Comparison of ENCODE assay signal across 9 cellular contexts in genomic region chr18:57581301-57581934, GRCh38. TPM values are rescaled to one million over a fixed set of nuclear protein-coding genes. Genes with fewer than 3 reads are reported as not detected.
A peak's percentile ranks its signal among the peaks of the same experiment; 100 is the strongest.
DNase-seq lines count a peak whose midpoint lies in the region; ATAC-seq and TF ChIP-seq lines count a peak whose summit lies in the region.
"Had no signal": no experiment of that assay in that cellular context is flagged by ENCODE, and none has a peak within 500 bp of the region (broad histone marks: within the 10 kb centered on the region; RNA-seq: fewer than 3 reads in every experiment).

No MANE protein-coding gene starts in this region.

- H3K36me3 ChIP-seq in OCI-LY7 (ENCODE audit: insufficient read depth, low read length) = no peaks in the 10 kb centered on the region
- H3K36me3 ChIP-seq in hepatocyte (replicated peaks; ENCODE audit: insufficient read depth, low read depth) = no peaks in the 10 kb centered on the region

- H3K4me2 ChIP-seq in OCI-LY7 (ENCODE audit: low read length) (no peak overlapping the region), hepatocyte (no peak overlapping the region)

- TF ChIP-seq CTCF in OCI-LY7 (conservative IDR thresholded peaks at IDR 0.05; ENCODE audit: low read length) = no peak
- TF ChIP-seq CTCF in hepatocyte (IDR thresholded peaks at IDR 0.05; ENCODE audit: poor library complexity) = no peak

- peaks cover 55% of the 10 kb centered on the region for H3K36me3 Mint-ChIP-seq in activated T-cell treated with anti-CD3 and anti-CD28 coated beads, Interleukin-2, amount 50 U/mL, for 24 hours (ENCODE audit: low read depth)
- H3K36me3 Mint-ChIP-seq in activated T-cell treated with anti-CD3 and anti-CD28 coated beads, Interleukin-2, amount 50 U/mL, for 72 hours (ENCODE audit: insufficient read depth in 2 of 2) = peaks cover 4 to 8% of the 10 kb centered on the region in 2 donors
- H3K36me3 Mint-ChIP-seq in stimulated activated memory B cell treated with anti-CD40 and anti-IgM and Interleukin-4, amounts not matched to agents 10 μg/mL and 1 μg/mL and 100 μg/mL, for 72 hours = peaks cover 17% of the 10 kb centered on the region

- H3K4me1 ChIP-seq in OCI-LY7 (ENCODE audit: insufficient read depth, low read length, poor library complexity, severe bottlenecking) = peaks cover 11% of the 10 kb centered on the region
- H3K4me1 ChIP-seq in hepatocyte (ENCODE audit: insufficient read depth) = peaks cover 9% of the 10 kb centered on the region

- H4K20me1 ChIP-seq in OCI-LY7 (ENCODE audit: insufficient read depth, low read length) (no peaks in the 10 kb centered on the region), hepatocyte (ENCODE audit: insufficient read depth, poor library complexity, severe bottlenecking) (no peaks in the 10 kb centered on the region)

- no peak overlapping the region for H3K4me3 Mint-ChIP-seq in activated T-cell treated with anti-CD3 and anti-CD28 coated beads, Interleukin-2, amount 50 U/mL, for 24 hours
- no peak overlapping the region for H3K4me3 Mint-ChIP-seq in activated T-cell treated with anti-CD3 and anti-CD28 coated beads, Interleukin-2, amount 50 U/mL, for 72 hours
- H3K4me3 Mint-ChIP-seq in stimulated activated memory B cell treated with anti-CD40 and anti-IgM and Interleukin-4, amounts not matched to agents 10 μg/mL and 1 μg/mL and 100 μg/mL, for 72 hours = peak overlapping the region; percentile 23

- H3K27me3 Mint-ChIP-seq in activated T-cell treated with anti-CD3 and anti-CD28 coated beads, Interleukin-2, amount 50 U/mL, for 24 hours = no peaks in the 10 kb centered on the region
- no peaks in the 10 kb centered on the region for H3K27me3 Mint-ChIP-seq in activated T-cell treated with anti-CD3 and anti-CD28 coated beads, Interleukin-2, amount 50 U/mL, for 72 hours (ENCODE audit: low read depth)
- no peaks in the 10 kb centered on the region for H3K27me3 Mint-ChIP-seq in stimulated activated memory B cell treated with anti-CD40 and anti-IgM and Interleukin-4, amounts not matched to agents 10 μg/mL and 1 μg/mL and 100 μg/mL, for 72 hours

- ATAC-seq in activated T-cell treated with anti-CD3 and anti-CD28 coated beads, Interleukin-2, amount 50 U/mL, for 72 hours (replicated peaks in 1 of 2) = no peak
- ATAC-seq in HG02981 (IDR thresholded peaks at IDR 0.05; ENCODE audit: unreplicated experiment) = peak; percentile 93
- peak; percentile 93 for ATAC-seq in stimulated activated memory B cell treated with anti-CD40 and anti-IgM and Interleukin-4, amounts not matched to agents 10 μg/mL and 1 μg/mL and 100 μg/mL, for 72 hours

- H3K79me2 ChIP-seq in OCI-LY7 (ENCODE audit: insufficient read depth, low read depth, low read length) (no peaks in the 10 kb centered on the region), hepatocyte (no peaks in the 10 kb centered on the region)

- H3K4me1 Mint-ChIP-seq in activated T-cell treated with anti-CD3 and anti-CD28 coated beads, Interleukin-2, amount 50 U/mL, for 24 hours (ENCODE audit: low read depth) = peaks cover 42% of the 10 kb centered on the region
- H3K4me1 Mint-ChIP-seq in activated T-cell treated with anti-CD3 and anti-CD28 coated beads, Interleukin-2, amount 50 U/mL, for 72 hours (ENCODE audit: low read depth) = peaks cover 37% of the 10 kb centered on the region
- H3K4me1 Mint-ChIP-seq in stimulated activated memory B cell treated with anti-CD40 and anti-IgM and Interleukin-4, amounts not matched to agents 10 μg/mL and 1 μg/mL and 100 μg/mL, for 72 hours = peaks cover 33% of the 10 kb centered on the region

- H2AFZ ChIP-seq in OCI-LY7 (ENCODE audit: low read length) (no peak overlapping the region), hepatocyte (no peak overlapping the region)

- POLR2A ChIA-PET in OCI-LY7 (lab: Charles Lee) = interaction anchor here (0.9 kb wide), 1 partner anchor 8 kb away, joined by 3 read pairs; no protein-coding TSS in a partner anchor

- intact Hi-C loops in OCI-LY7 (cut with micrococcal nuclease; ENCODE audit: unreplicated experiment) = no loop called here

- H3K9me3 Mint-ChIP-seq in activated T-cell treated with anti-CD3 and anti-CD28 coated beads, Interleukin-2, amount 50 U/mL, for 24 hours = no peaks in the 10 kb centered on the region
- no peaks in the 10 kb centered on the region for H3K9me3 Mint-ChIP-seq in activated T-cell treated with anti-CD3 and anti-CD28 coated beads, Interleukin-2, amount 50 U/mL, for 72 hours
- H3K9me3 Mint-ChIP-seq in stimulated activated memory B cell treated with anti-CD40 and anti-IgM and Interleukin-4, amounts not matched to agents 10 μg/mL and 1 μg/mL and 100 μg/mL, for 72 hours = no peaks in the 10 kb centered on the region

- no TSS peak for BruUV-seq in OCI-LY7 (replicated peaks; lab: Mats Ljungman, UMichigan)

- CTCF ChIA-PET in OCI-LY7 (lab: Charles Lee; ENCODE audit: unreplicated experiment) = no interaction called here

- H3K9me2 ChIP-seq in OCI-LY7 (ENCODE audit: insufficient read depth, low read length) (no peaks in the 10 kb centered on the region), hepatocyte (replicated peaks; ENCODE audit: insufficient read depth) (no peaks in the 10 kb centered on the region)

- H3K27ac ChIP-seq in OCI-LY7 (ENCODE audit: low read depth, low read length, poor library complexity, severe bottlenecking) (no peak overlapping the region), hepatocyte (no peak overlapping the region)
- H3K27ac ChIP-seq: SJSA1 had no signal

- 79% methylated on average over 5 of the region's 5 CpGs for WGBS in hepatocyte (ENCODE audit: low lambda C conversion rate, missing lambda C conversion rate)

- H3K27me3 ChIP-seq in hepatocyte = no peaks in the 10 kb centered on the region

- peak overlapping the region; percentile 38 for H3K27ac Mint-ChIP-seq in activated T-cell treated with anti-CD3 and anti-CD28 coated beads, Interleukin-2, amount 50 U/mL, for 24 hours
- no peak overlapping the region for H3K27ac Mint-ChIP-seq in activated T-cell treated with anti-CD3 and anti-CD28 coated beads, Interleukin-2, amount 50 U/mL, for 72 hours
- H3K27ac Mint-ChIP-seq in stimulated activated memory B cell treated with anti-CD40 and anti-IgM and Interleukin-4, amounts not matched to agents 10 μg/mL and 1 μg/mL and 100 μg/mL, for 72 hours = peak overlapping the region; percentile 56

- H3K9me3 ChIP-seq in OCI-LY7 (ENCODE audit: low read length) (no peaks in the 10 kb centered on the region), hepatocyte (ENCODE audit: low read depth) (no peaks in the 10 kb centered on the region)
- H3K9me3 ChIP-seq: SJSA1 had no signal

- H3K4me3 ChIP-seq in OCI-LY7 (ENCODE audit: low read depth, low read length, poor library complexity, severe bottlenecking) = no peak overlapping the region
- H3K4me3 ChIP-seq in hepatocyte = no peak overlapping the region
- H3K4me3 ChIP-seq: SJSA1 had no signal

- no peak for DNase-seq in activated T-cell treated with anti-CD3 and anti-CD28 coated beads, Interleukin-2, amount 50 U/mL, for 24 hours
- no peak for DNase-seq in activated T-cell treated with anti-CD3 and anti-CD28 coated beads, Interleukin-2, amount 50 U/mL, for 72 hours
- DNase-seq in OCI-LY7 (ENCODE audit: low spot score) (peak; percentile 1), AG20443 (ENCODE audit: low spot score) (no peak), cerebellar cortex (ENCODE audit: low spot score) (no peak), hepatocyte (ENCODE audit: low spot score) (no peak)

RNA-seq across cellular contexts. Expression of gene FECH, which starts 5.1 kb away (rescaled TPM):
- total RNA-seq in activated T-cell treated with anti-CD3 and anti-CD28 coated beads, Interleukin-2, amount 50 U/mL, for 72 hours = 10 to 100 TPM; 24.2 to 32.6 TPM
- total RNA-seq in OCI-LY7 (2014; rRNA removed; shearing (Covaris generic)) = 14.2 and 14.5 TPM in 2 replicates
- total RNA-seq in OCI-LY7 (2022) = 5.0 and 5.3 TPM in 2 replicates
- total RNA-seq in hepatocyte = 19.3 and 28.1 TPM in 2 replicates
- 14.5 and 17.4 TPM in 2 replicates for polyA plus RNA-seq in hepatocyte

RNA-seq across cellular contexts. Expression of gene NARS1, which starts 40.2 kb away (rescaled TPM):
- 100 to 1,000 TPM; 130 to 137 TPM for total RNA-seq in activated T-cell treated with anti-CD3 and anti-CD28 coated beads, Interleukin-2, amount 50 U/mL, for 72 hours
- 68.7 and 102 TPM in 2 replicates for total RNA-seq in OCI-LY7 (2014; rRNA removed; shearing (Covaris generic))
- total RNA-seq in OCI-LY7 (2022) (77.7 and 83.4 TPM in 2 replicates), hepatocyte (179 and 184 TPM in 2 replicates)
- polyA plus RNA-seq in hepatocyte = 123 and 124 TPM in 2 replicates

Comparison
In these comparisons a context has a peak if more than half of its experiments do, and no peak if none do; other contexts are left out.
1. ATAC-seq: peak in HG02981 (single experiment) and stimulated activated memory B cell treated with anti-CD40 and anti-IgM and Interleukin-4, amounts not matched to agents 10 μg/mL and 1 μg/mL and 100 μg/mL, for 72 hours (single experiment); none in activated T-cell treated with anti-CD3 and anti-CD28 coated beads, Interleukin-2, amount 50 U/mL, for 72 hours (0 of 2).